In genomic region chr3:186255703-186256331, GRCh38 we compare ENCODE assay signal across 8 cellular contexts.
A peak's percentile ranks its signal among the peaks of the same experiment; 100 is the strongest.
DNase-seq lines count a peak whose midpoint lies in the region; ATAC-seq and TF ChIP-seq lines count a peak whose summit lies in the region.

No MANE protein-coding gene starts in this region.

- H3K4me3 Mint-ChIP-seq in WTC11: no peak overlapping the region

- CTCF ChIA-PET in GM10248 (lab: Yijun Ruan, JAX) (interaction anchor here (0.5 to 11.8 kb wide), 22 partner anchors 9 to 536 kb away, joined by 3 to 356 read pairs (median 4); partner anchors contain the start of genes CRYGS and TBCCD1), WTC11 (lab: Charles Lee) (interaction anchor here (0.5 to 2.2 kb wide), 14 partner anchors 9 to 324 kb away, joined by 3 to 11 read pairs (median 3); no protein-coding TSS in a partner anchor)

- H3K27me3 ChIP-seq in MG63: no peaks in the 10 kb centered on the region

- POLR2A ChIA-PET in GM10248 (lab: Yijun Ruan, JAX): no interaction called here
- POLR2A ChIA-PET in WTC11 (lab: Charles Lee): no interaction called here

- no peaks in the 10 kb centered on the region; the same call in 1 of the 2 replicates for H3K27me3 Mint-ChIP-seq in WTC11 (ENCODE audit: low read depth)

- no peak overlapping the region for H3K27ac Mint-ChIP-seq in WTC11

- TF ChIP-seq CTCF in GM10248 (IDR thresholded peaks at IDR 0.05; ENCODE audit: control extremely low read depth, extremely low read depth, low read depth, missing control alignments) (peak; percentile 51), WTC11 (IDR thresholded peaks at IDR 0.05) (peak; percentile 57)

- peaks cover 29% of the 10 kb centered on the region for H3K4me1 Mint-ChIP-seq in WTC11

- H3K36me3 Mint-ChIP-seq in WTC11: no peaks in the 10 kb centered on the region

- no peaks in the 10 kb centered on the region for H3K9me3 ChIP-seq in MG63

- no peak overlapping the region for H3K4me3 ChIP-seq in MG63

- no peaks in the 10 kb centered on the region for H3K9me3 Mint-ChIP-seq in WTC11

- ATAC-seq in HG03342 (IDR thresholded peaks at IDR 0.05; ENCODE audit: unreplicated experiment) (peak; percentile 40), WTC11 (no peak), GM19397 (IDR thresholded peaks at IDR 0.05; ENCODE audit: unreplicated experiment) (no peak), HG03457 (IDR thresholded peaks at IDR 0.05; ENCODE audit: unreplicated experiment) (no peak)

- no peaks in the 10 kb centered on the region for H3K36me3 ChIP-seq in MG63

- DNase-seq in GM10248 (ENCODE audit: extremely low spot score) (peak; percentile 67), WTC11 (ENCODE audit: low spot score) (peak; percentile 67), middle frontal gyrus (ENCODE audit: extremely low spot score, low spot score) (peak; percentile 46), MG63 (no peak)
- no peak for DNase-seq in central memory CD4-positive, alpha-beta T cell

TF ChIP-seq in WTC11, 78 proteins besides CTCF, POLR2A, EP300 and RAD21:
- TF ChIP-seq TEAD1 (CRISPR knock-in tag; IDR thresholded peaks at IDR 0.05) (no peak), IRF2 (CRISPR knock-in tag; IDR thresholded peaks at IDR 0.05; ENCODE audit: borderline replicate concordance, low read depth) (no peak), ZSCAN18 (CRISPR knock-in tag; IDR thresholded peaks at IDR 0.05) (no peak), TEAD4 (CRISPR knock-in tag; IDR thresholded peaks at IDR 0.05) (no peak), GRHL2 (CRISPR knock-in tag; IDR thresholded peaks at IDR 0.05; ENCODE audit: insufficient replicate concordance, severe bottlenecking) (no peak), IRF1 (CRISPR knock-in tag; IDR thresholded peaks at IDR 0.05) (no peak), E2F5 (CRISPR knock-in tag; IDR thresholded peaks at IDR 0.05) (no peak), TP53 (CRISPR knock-in tag; IDR thresholded peaks at IDR 0.05) (no peak), EMX1 (CRISPR knock-in tag; IDR thresholded peaks at IDR 0.05) (no peak), ZNF423 (CRISPR knock-in tag; IDR thresholded peaks at IDR 0.05) (no peak), OVOL2 (CRISPR knock-in tag; IDR thresholded peaks at IDR 0.05; ENCODE audit: borderline replicate concordance) (no peak), PREB (CRISPR knock-in tag; IDR thresholded peaks at IDR 0.05; ENCODE audit: borderline replicate concordance) (no peak), ZNF232 (CRISPR knock-in tag; IDR thresholded peaks at IDR 0.05) (no peak), SMAD3 (CRISPR knock-in tag; IDR thresholded peaks at IDR 0.05; ENCODE audit: borderline replicate concordance) (no peak)

Comparison
In these comparisons a context has a peak if more than half of its experiments do, and no peak if none do; other contexts are left out.
1. DNase-seq: peak in GM10248 (single experiment), WTC11 (single experiment) and middle frontal gyrus (single experiment); none in central memory CD4-positive, alpha-beta T cell (single experiment) and MG63 (single experiment).